ENCODE assay signal across 10 cellular contexts in the genomic region with DNA sequence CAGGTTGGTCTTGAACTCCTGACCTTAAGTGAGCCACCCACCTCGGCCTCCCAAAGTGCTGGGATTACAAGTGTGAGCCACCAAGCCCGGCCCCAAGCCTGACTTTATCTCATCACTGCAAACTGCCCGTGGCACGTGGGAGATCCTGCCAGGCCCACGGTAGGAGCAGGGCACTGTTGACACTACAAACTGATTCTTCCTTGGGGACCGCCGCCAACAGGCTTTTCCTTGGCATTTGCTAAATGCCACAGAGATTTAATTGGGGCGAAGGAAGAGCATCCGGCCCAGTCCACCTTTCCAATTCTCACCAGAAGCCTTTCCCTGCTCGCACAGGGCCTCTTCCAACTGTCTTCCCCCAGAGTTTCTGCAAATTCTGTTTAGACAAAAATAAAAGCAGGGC. TPM values are rescaled to one million over a fixed set of nuclear protein-coding genes. Genes with fewer than 3 reads are reported as not detected.
"Had no signal": no experiment of that assay in that cellular context is flagged by ENCODE, and none has a peak within 500 bp of the region (broad histone marks: within the 10 kb centered on the region; RNA-seq: fewer than 3 reads in every experiment).

No MANE protein-coding gene starts in this region.

- H3K27me3 ChIP-seq: left lung had no signal

- H3K4me3 ChIP-seq: left lung, skin epidermis had no signal

- H3K9me3 ChIP-seq: left lung had no signal

- H3K27ac ChIP-seq: left lung, skin epidermis had no signal

- ATAC-seq: activated CD4-positive, CD25-positive, alpha-beta regulatory T cell treated with anti-CD3 and anti-CD28 coated beads, Interleukin-2, amount 50 U/mL, for 24 hours; left lung; naive thymus-derived CD8-positive, alpha-beta T cell had no signal

- H3K36me3 ChIP-seq: left lung had no signal

- DNase-seq: activated CD4-positive, alpha-beta T cell treated with anti-CD3 and anti-CD28 coated beads, Interleukin-2, amount 50 U/mL, for 1 hour; activated naive CD8-positive, alpha-beta T cell treated with anti-CD3 and anti-CD28 coated beads, Interleukin-2, amount 10 ng/mL, durations not matched to agents 7 days and 5 days; aorta; islet precursor cell; left lung; naive thymus-derived CD8-positive, alpha-beta T cell; stimulated activated CD4-positive, alpha-beta T cell treated with anti-CD3 and anti-CD28 coated beads, Interleukin-4, amount 100 ng/mL, for 4 hours; stimulated activated CD8-positive, alpha-beta memory T cell treated with anti-CD3 and anti-CD28 coated beads, Interleukin-4, amount 100 ng/mL, for 48 hours had no signal

RNA-seq across cellular contexts. Expression of gene ATP9A, which starts 11.0 kb away (rescaled TPM):
- polyA plus RNA-seq: naive thymus-derived CD8-positive, alpha-beta T cell had no signal

RNA-seq across cellular contexts. Expression of gene SALL4, which starts 45.1 kb away (rescaled TPM):
- total RNA-seq: naive thymus-derived CD8-positive, alpha-beta T cell had no signal
